In genomic region chr4:83753260-83753659, GRCh38 we compare ENCODE assay signal across 1 cellular context.
TF ChIP-seq lines count a peak whose summit lies in the region.

No MANE protein-coding gene starts in this region.

TF ChIP-seq in IMR-90, 13 proteins besides CTCF, POLR2A, EP300 and RAD21 (continued from another document):
- TF ChIP-seq ELK1 (IDR thresholded peaks at IDR 0.05; ENCODE audit: borderline replicate concordance, low read depth, low read length) (no peak), RFX5 (IDR thresholded peaks at IDR 0.05; ENCODE audit: low read depth, low read length) (no peak), USF2 (IDR thresholded peaks at IDR 0.05; ENCODE audit: low read depth, low read length) (no peak), MAZ (IDR thresholded peaks at IDR 0.05; ENCODE audit: borderline replicate concordance, low read depth, low read length) (no peak), NFE2L2 (IDR thresholded peaks at IDR 0.05; ENCODE audit: low read depth, low read length) (no peak), MXI1 (IDR thresholded peaks at IDR 0.05; ENCODE audit: borderline replicate concordance, low read depth, low read length) (no peak)
TF ChIP-seq in IMR-90: peak in this region for 0.
